ENCODE assay signal across 21 cellular contexts in the genomic region with DNA sequence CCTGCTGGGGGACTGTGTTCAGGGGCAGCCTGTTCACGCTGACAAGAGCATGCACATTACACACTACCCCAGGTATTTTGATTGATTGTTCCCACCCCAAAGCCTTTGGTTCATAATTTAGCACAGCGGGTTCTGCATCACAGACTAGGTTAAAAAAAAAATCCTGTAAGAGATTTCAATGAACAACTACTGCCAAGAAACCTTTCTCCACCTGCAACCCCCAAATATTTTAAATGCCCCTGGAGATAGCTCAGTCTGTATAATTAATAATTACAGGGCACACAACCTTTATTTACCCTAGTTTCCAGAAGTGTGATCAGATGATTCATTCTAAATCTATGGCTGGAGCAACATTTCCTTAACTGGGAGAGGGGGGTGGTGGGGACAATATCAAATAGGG.
DNase-seq lines count a peak whose midpoint lies in the region; ATAC-seq, FAIRE-seq and TF ChIP-seq lines count a peak whose summit lies in the region.
"Had no signal": no experiment of that assay in that cellular context is flagged by ENCODE, and none has a peak within 500 bp of the region (broad histone marks: within the 10 kb centered on the region; RNA-seq: fewer than 3 reads in every experiment).

No MANE protein-coding gene starts in this region.

- no peak overlapping the region for H3K4me3 ChIP-seq in pancreas
- no peak overlapping the region for H3K4me3 ChIP-seq in lower lobe of right lung

- H3K9me3 ChIP-seq in pancreas (no peaks in the 10 kb centered on the region), lower lobe of right lung (no peaks in the 10 kb centered on the region)
- H3K9me3 ChIP-seq: Caco-2 had no signal

- intact Hi-C loops in pancreas (cut with DNase I): no loop called here
- intact Hi-C loops in lower lobe of right lung (cut with DNase I): no loop called here

- peaks cover 82% of the 10 kb centered on the region for H3K27me3 Mint-ChIP-seq in progenitor cell of endocrine pancreas

- H3K4me3 Mint-ChIP-seq in progenitor cell of endocrine pancreas (ENCODE audit: low read depth): peak overlapping the region; percentile 39

- DNase-seq in COR-L47 (lab: John Stamatoyannopoulos, UW) (peak; percentile 38), NCI-H2227 (lab: John Stamatoyannopoulos, UW; ENCODE audit: unreplicated experiment) (peak; percentile 79), glomerular visceral epithelial cell (ENCODE audit: extremely low spot score) (peak; percentile 65), progenitor cell of endocrine pancreas (ENCODE audit: low spot score, unreplicated experiment) (no peak), pancreas (no peak), lower lobe of right lung (no peak), SHP77 treated with DMSO at 0.1 percent for 48 hours (lab: John Stamatoyannopoulos, UW) (no peak)
- DNase-seq in activated CD4-positive, alpha-beta T cell treated with anti-CD3 and anti-CD28 coated beads, Interleukin-2, amount 50 U/mL, for 4 hours: no peak
- DNase-seq: Caco-2, DMS79 treated with DMSO at 0.1 percent for 48 hours, GDM1, NCI-H2107, NCI-H446, NCI-H82, SIG-M5 had no signal

- peaks cover 43% of the 10 kb centered on the region for H3K4me1 Mint-ChIP-seq in progenitor cell of endocrine pancreas (ENCODE audit: low read depth)
- H3K4me1 Mint-ChIP-seq: CD14-positive monocyte had no signal

- no peak for TF ChIP-seq CTCF in progenitor cell of endocrine pancreas (IDR thresholded peaks at IDR 0.05; ENCODE audit: unreplicated experiment)
- TF ChIP-seq CTCF in pancreas (IDR thresholded peaks at IDR 0.05): no peak
- no peak for TF ChIP-seq CTCF in lower lobe of right lung (IDR thresholded peaks at IDR 0.05)

- ATAC-seq in pancreas (no peak), lower lobe of right lung (no peak)
- ATAC-seq: HCT116 had no signal

- H3K36me3 ChIP-seq in pancreas (no peaks in the 10 kb centered on the region), lower lobe of right lung (no peaks in the 10 kb centered on the region)

- H3K27ac Mint-ChIP-seq in progenitor cell of endocrine pancreas: peak overlapping the region; percentile 54
- H3K27ac Mint-ChIP-seq: CD14-positive monocyte had no signal

- no peaks in the 10 kb centered on the region for H3K9me3 Mint-ChIP-seq in progenitor cell of endocrine pancreas (ENCODE audit: low read depth)

- H3K27ac ChIP-seq in pancreas: no peak overlapping the region
- no peak overlapping the region for H3K27ac ChIP-seq in lower lobe of right lung

- H3K36me3 Mint-ChIP-seq in progenitor cell of endocrine pancreas (ENCODE audit: insufficient read depth): no peaks in the 10 kb centered on the region
- H3K36me3 Mint-ChIP-seq: CD14-positive monocyte had no signal

- WGBS in pancreas, 2 donors: 12 to 13% methylated on average over 2 of the region's 2 CpGs

- H3K27me3 ChIP-seq in pancreas (peaks cover 5 to 77% (median 7%) of the 10 kb centered on the region in 4 donors), lower lobe of right lung (ENCODE audit: low read depth) (peaks cover 98% of the 10 kb centered on the region)

- no peak for FAIRE-seq in pancreas (lab: Jason Lieb, UNC)
- FAIRE-seq: A204.1, GM12892, GM19239, HTR-8/SVneo had no signal

- H3K4me1 ChIP-seq in pancreas: peaks cover 0 to 4% (median 0%) of the 10 kb centered on the region in 3 donors
- H3K4me1 ChIP-seq in lower lobe of right lung: peaks cover 16% of the 10 kb centered on the region
- H3K4me1 ChIP-seq: Caco-2 had no signal

Comparison
In these comparisons a context has a peak if more than half of its experiments do, and no peak if none do; other contexts are left out.
1. DNase-seq: peak in COR-L47 (single experiment), NCI-H2227 (single experiment) and glomerular visceral epithelial cell (single experiment); none in progenitor cell of endocrine pancreas (single experiment), pancreas (0 of 6), lower lobe of right lung (single experiment), SHP77 treated with DMSO at 0.1 percent for 48 hours (single experiment) and activated CD4-positive, alpha-beta T cell treated with anti-CD3 and anti-CD28 coated beads, Interleukin-2, amount 50 U/mL, for 4 hours (0 of 2).